In the genomic region with DNA sequence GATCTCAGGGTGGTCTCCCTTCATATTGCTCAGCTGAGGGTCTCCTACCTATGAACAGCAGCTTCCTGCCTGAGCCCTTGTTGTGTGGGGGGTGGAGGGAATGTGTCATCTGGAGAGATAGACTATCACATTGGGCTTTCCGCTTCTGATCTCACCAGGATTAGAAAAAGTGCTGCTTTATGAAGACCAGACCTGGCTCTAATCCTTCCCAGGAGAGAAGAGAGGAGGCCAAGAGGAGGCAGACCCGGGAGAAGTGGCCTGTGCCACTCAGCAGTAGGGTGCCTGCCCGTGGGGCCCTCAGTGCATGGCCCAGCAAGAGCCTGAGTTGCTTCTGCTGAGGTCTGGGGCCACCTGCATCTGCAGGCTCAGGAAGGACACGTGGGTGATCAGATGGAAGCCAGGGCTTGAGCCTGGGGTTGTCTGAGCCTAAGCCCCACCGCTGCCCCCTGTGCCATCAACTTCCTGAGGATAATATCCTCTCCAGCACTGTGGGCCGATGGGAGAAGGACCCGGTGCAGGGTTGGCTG, we compare ENCODE assay signal across 1 cellular context.
TF ChIP-seq lines count a peak whose summit lies in the region.

No MANE protein-coding gene starts in this region.

TF ChIP-seq in IMR-90, 13 proteins besides CTCF, POLR2A, EP300 and RAD21:
- TF ChIP-seq BHLHE40 (IDR thresholded peaks at IDR 0.05; ENCODE audit: low read depth, low read length) (no peak), MAFK (IDR thresholded peaks at IDR 0.05; ENCODE audit: low read depth, low read length) (no peak), ELK1 (IDR thresholded peaks at IDR 0.05; ENCODE audit: borderline replicate concordance, low read depth, low read length) (no peak), SMC3 (IDR thresholded peaks at IDR 0.05; ENCODE audit: low read depth, low read length) (no peak)
